8 cellular contexts compared by ENCODE assay signal in the genomic region with DNA sequence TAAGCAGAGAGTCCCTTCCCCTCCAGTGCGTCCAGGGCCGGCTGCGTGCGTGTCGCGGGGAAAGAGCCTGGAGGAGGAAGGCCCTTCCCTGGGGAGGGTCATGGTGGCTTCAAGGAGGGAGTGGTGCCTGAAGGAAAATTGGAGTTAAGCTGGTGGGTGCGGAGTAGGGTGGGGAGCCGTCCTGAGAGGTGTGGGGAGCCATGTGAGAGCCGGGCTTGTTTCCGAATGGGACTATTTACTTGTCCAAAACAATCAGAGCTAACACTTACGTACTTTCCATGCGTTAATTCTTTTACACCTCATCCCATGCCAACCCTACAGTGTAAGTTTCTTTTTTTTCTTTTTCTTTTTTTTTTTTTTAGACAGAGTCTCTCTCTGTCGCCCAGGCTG. TPM values are rescaled to one million over a fixed set of nuclear protein-coding genes. Genes with fewer than 3 reads are reported as not detected.
DNase-seq lines count a peak whose midpoint lies in the region; ATAC-seq and TF ChIP-seq lines count a peak whose summit lies in the region.

No MANE protein-coding gene starts in this region.

- WGBS in esophagus, 2 donors, result 0 to 2% methylated on average over 13 of the region's 13 CpGs
- 1% methylated on average over 13 of the region's 13 CpGs for WGBS in ovary, 3 donors

- no peak for DNase-seq in CD4-positive, CD25-positive, alpha-beta regulatory T cell
- peak; percentile 42 for DNase-seq in SK-MEL-5 (ENCODE audit: low read depth, low spot score)
- no peak for DNase-seq in ovary
- DNase-seq in putamen (ENCODE audit: low spot score), result no peak
- no peak for DNase-seq in NCI-H146 treated with DMSO at 0.1 percent for 48 hours (lab: John Stamatoyannopoulos, UW; ENCODE audit: unreplicated experiment)
- DNase-seq in NK-92 treated with Interleukin-12 subunit alpha and Interleukin-12 subunit beta, amount 100 ng/mL, for 24 hours (lab: John Stamatoyannopoulos, UW), result no peak

- no peak for TF ChIP-seq EP300 in ovary (IDR thresholded peaks at IDR 0.05)

- in situ Hi-C loops in SK-MEL-5 (cut with HindIII; ENCODE audit: low pct_unique_long_range_greater_than_20kb, low sequenced_read_pairs), result no loop called here

- peaks cover 29% of the 10 kb centered on the region for H3K36me3 Mint-ChIP-seq in CD4-positive, CD25-positive, alpha-beta regulatory T cell

- TF ChIP-seq CTCF in ovary (IDR thresholded peaks at IDR 0.05), result no peak

- H3K27ac ChIP-seq in CD4-positive, CD25-positive, alpha-beta regulatory T cell (ENCODE audit: insufficient read depth, low read length, poor library complexity, severe bottlenecking), result peak overlapping the region; percentile 75
- H3K27ac ChIP-seq in esophagus (ENCODE audit: low read depth in 2 of 2, low read length in 1 of 2) (peak overlapping the region; percentile 82 to 94), ovary (peak overlapping the region; percentile 58 to 85)

- peak overlapping the region; percentile 70 to 98 (median 96) for H3K27ac Mint-ChIP-seq in CD4-positive, CD25-positive, alpha-beta regulatory T cell

- no peaks in the 10 kb centered on the region for H3K27me3 ChIP-seq in CD4-positive, CD25-positive, alpha-beta regulatory T cell (ENCODE audit: control insufficient read depth, insufficient read depth, low read length)
- H3K27me3 ChIP-seq in esophagus (ENCODE audit: control insufficient read depth in 1 of 2, insufficient read depth in 2 of 2, low read length in 2 of 2) (no peaks in the 10 kb centered on the region), ovary (no peaks in the 10 kb centered on the region)

- ATAC-seq in CD4-positive, CD25-positive, alpha-beta regulatory T cell (ENCODE audit: low read depth in 2 of 2), result no peak
- peak; percentile 5 for ATAC-seq in GM21576 (IDR thresholded peaks at IDR 0.05; ENCODE audit: unreplicated experiment)

- H3K4me3 ChIP-seq in CD4-positive, CD25-positive, alpha-beta regulatory T cell (ENCODE audit: low read depth, low read length), result peak overlapping the region; percentile 80
- H3K4me3 ChIP-seq in esophagus (ENCODE audit: low read depth in 1 of 2, low read length in 2 of 2) (peak overlapping the region; percentile 89 to 99), ovary (peak overlapping the region; percentile 88)

- intact Hi-C loops in ovary (cut with DNase I), result loop anchor here in 2 of 4 donors (5.0 to 10.0 kb wide), 3 partner anchors 100 to 183 kb away; no protein-coding TSS in a partner anchor

- no peaks in the 10 kb centered on the region for H3K9me3 ChIP-seq in CD4-positive, CD25-positive, alpha-beta regulatory T cell (ENCODE audit: control insufficient read depth in 2 of 2, low read length in 2 of 2)
- H3K9me3 ChIP-seq in esophagus (ENCODE audit: control insufficient read depth in 2 of 2, insufficient read depth in 1 of 2, low read depth in 1 of 2, low read length in 1 of 2) (no peaks in the 10 kb centered on the region), ovary (no peaks in the 10 kb centered on the region)

- H3K9me3 Mint-ChIP-seq in CD4-positive, CD25-positive, alpha-beta regulatory T cell, result no peaks in the 10 kb centered on the region

- H3K4me1 Mint-ChIP-seq in CD4-positive, CD25-positive, alpha-beta regulatory T cell, result peaks cover 19 to 46% (median 39%) of the 10 kb centered on the region in 4 donors

- no peaks in the 10 kb centered on the region for H3K27me3 Mint-ChIP-seq in CD4-positive, CD25-positive, alpha-beta regulatory T cell

- TF ChIP-seq POLR2A in ovary (IDR thresholded peaks at IDR 0.05), result no peak

- H3K36me3 ChIP-seq in CD4-positive, CD25-positive, alpha-beta regulatory T cell (ENCODE audit: control insufficient read depth, insufficient read depth, low read length), result peaks cover 31% of the 10 kb centered on the region
- H3K36me3 ChIP-seq in esophagus (ENCODE audit: control insufficient read depth in 2 of 2, insufficient read depth in 2 of 2, low read length in 1 of 2) (peaks cover 8 to 12% of the 10 kb centered on the region in 2 donors), ovary (no peaks in the 10 kb centered on the region)

- peaks cover 27% of the 10 kb centered on the region for H3K4me1 ChIP-seq in CD4-positive, CD25-positive, alpha-beta regulatory T cell (ENCODE audit: control insufficient read depth, insufficient read depth, low read length, poor library complexity, severe bottlenecking)
- peaks cover 0 to 3% of the 10 kb centered on the region in 2 donors for H3K4me1 ChIP-seq in esophagus (ENCODE audit: control insufficient read depth in 2 of 2, insufficient read depth in 2 of 2, low read length in 1 of 2)
- H3K4me1 ChIP-seq in ovary (ENCODE audit: insufficient read depth), result peaks cover 9% of the 10 kb centered on the region

- H3K4me3 Mint-ChIP-seq in CD4-positive, CD25-positive, alpha-beta regulatory T cell, result peak overlapping the region; percentile 95 to 99 (median 96)

RNA-seq across cellular contexts. Expression of gene IGHMBP2, which starts 0.8 kb away (rescaled TPM):
- 47.5 TPM for total RNA-seq in CD4-positive, CD25-positive, alpha-beta regulatory T cell
- 1 to 10 TPM; 5.4 to 8.2 (median 7.2) TPM for polyA plus RNA-seq in CD4-positive, CD25-positive, alpha-beta regulatory T cell
- total RNA-seq in SK-MEL-5 (2014; rRNA removed; shearing (Covaris generic)), result 24.8 and 27.6 TPM in 2 replicates
- polyA plus RNA-seq in SK-MEL-5 (2015; cell fraction: cytosol; rRNA removed), result 46.4 and 53.1 TPM in 2 replicates
- 131 and 141 TPM in 2 replicates for polyA plus RNA-seq in SK-MEL-5 (2015; cell fraction: nucleus; rRNA removed)
- polyA plus RNA-seq in esophagus (10 to 100 TPM; 10.9 to 22.3 TPM), ovary (10 to 100 TPM; 13.7 to 14.1 TPM)
- total RNA-seq in ovary, result 10 to 100 TPM in 6 of 7 donors, 1 to 10 TPM in 1; 8.3 to 18.9 (median 16.2) TPM

RNA-seq across cellular contexts. Expression of gene MRPL21, which starts 0.8 kb away (rescaled TPM):
- 40.7 TPM for total RNA-seq in CD4-positive, CD25-positive, alpha-beta regulatory T cell
- polyA plus RNA-seq in CD4-positive, CD25-positive, alpha-beta regulatory T cell, result 100 to 1,000 TPM; 114 to 137 (median 132) TPM
- total RNA-seq in SK-MEL-5 (2014; rRNA removed; shearing (Covaris generic)), result 342 and 413 TPM in 2 replicates
- 250 and 286 TPM in 2 replicates for polyA plus RNA-seq in SK-MEL-5 (2015; cell fraction: cytosol; rRNA removed)
- polyA plus RNA-seq in SK-MEL-5 (2015; cell fraction: nucleus; rRNA removed), result 101 and 134 TPM in 2 replicates
- polyA plus RNA-seq in esophagus, result 10 to 100 TPM; 63.0 to 77.6 TPM
- 10 to 100 TPM; 40.3 to 70.7 (median 51.9) TPM for total RNA-seq in ovary
- 10 to 100 TPM; 64.0 to 74.7 TPM for polyA plus RNA-seq in ovary
